1 cellular context compared by ENCODE assay signal in genomic region chr19:58364127-58364526, GRCh38.
TF ChIP-seq lines count a peak whose summit lies in the region.

No MANE protein-coding gene starts in this region.

TF ChIP-seq in GM23338, 12 proteins besides CTCF, POLR2A, EP300 and RAD21 (continued from another document):
- TF ChIP-seq REST (IDR thresholded peaks at IDR 0.05; ENCODE audit: unreplicated experiment) (no peak), JUNB (IDR thresholded peaks at IDR 0.05; ENCODE audit: unreplicated experiment) (no peak), STAT1 (IDR thresholded peaks at IDR 0.05; ENCODE audit: unreplicated experiment) (no peak), ZNF462 (CRISPR knock-in tag; IDR thresholded peaks at IDR 0.05) (no peak)
TF ChIP-seq in GM23338: peak in this region for 0.
